1 cellular context compared by ENCODE assay signal in the genomic region with DNA sequence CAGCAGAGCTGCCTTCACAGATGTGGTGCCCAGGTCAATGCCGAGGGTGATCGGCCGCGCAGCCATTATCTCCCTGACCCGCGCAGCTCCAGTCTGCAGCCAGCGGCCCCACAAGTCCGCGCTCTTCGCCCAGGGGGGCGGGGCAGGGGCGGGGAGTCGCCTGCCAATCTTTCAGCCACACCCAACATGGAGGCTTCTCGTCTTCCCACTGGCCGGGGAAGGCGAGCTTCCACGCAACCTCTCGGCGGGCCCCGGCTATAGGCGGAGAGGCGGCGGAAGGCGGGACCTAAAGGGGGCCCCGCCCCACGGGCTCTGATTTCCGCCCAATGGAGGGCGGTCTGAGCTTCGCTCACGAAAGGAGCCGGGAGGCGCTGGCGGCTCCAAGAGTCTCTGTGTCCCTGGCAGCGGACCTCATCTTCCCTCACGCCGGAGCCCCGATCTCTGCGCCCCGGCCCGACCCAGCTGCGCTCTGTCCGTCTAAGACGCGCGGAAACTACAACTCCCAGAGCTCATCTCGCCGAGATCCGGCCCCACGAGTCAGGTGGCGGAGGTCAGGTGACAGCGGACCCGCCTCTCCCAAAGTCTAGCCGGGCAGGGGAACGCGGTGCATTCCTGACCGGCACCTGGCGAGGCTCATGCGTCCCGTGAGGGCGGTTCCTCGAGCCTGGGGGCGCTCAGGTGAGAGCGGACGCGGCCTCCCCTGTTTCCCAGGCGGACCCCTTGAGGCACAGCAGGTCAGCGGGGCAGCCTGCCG.
TF ChIP-seq lines count a peak whose summit lies in the region.

Gene CTNS (plus strand): TSS at position 607 of the 754 bp plus-strand sequence. CDS start 3,447 bp downstream, outside the sequence.
A gene with protein sequence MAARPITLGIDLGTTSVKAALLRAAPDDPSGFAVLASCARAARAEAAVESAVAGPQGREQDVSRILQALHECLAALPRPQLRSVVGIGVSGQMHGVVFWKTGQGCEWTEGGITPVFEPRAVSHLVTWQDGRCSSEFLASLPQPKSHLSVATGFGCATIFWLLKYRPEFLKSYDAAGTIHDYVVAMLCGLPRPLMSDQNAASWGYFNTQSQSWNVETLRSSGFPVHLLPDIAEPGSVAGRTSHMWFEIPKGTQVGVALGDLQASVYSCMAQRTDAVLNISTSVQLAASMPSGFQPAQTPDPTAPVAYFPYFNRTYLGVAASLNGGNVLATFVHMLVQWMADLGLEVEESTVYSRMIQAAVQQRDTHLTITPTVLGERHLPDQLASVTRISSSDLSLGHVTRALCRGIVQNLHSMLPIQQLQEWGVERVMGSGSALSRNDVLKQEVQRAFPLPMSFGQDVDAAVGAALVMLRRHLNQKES (minus strand): TSS at position 97 of the 754 bp plus-strand sequence. CDS start 31 bp downstream, at position 66.

TF ChIP-seq in HepG2, 621 proteins besides CTCF, POLR2A, EP300 and RAD21 (continued from another document and continues in another):
- TF ChIP-seq ZNF275 (CRISPR knock-in tag; IDR thresholded peaks at IDR 0.05; ENCODE audit: borderline replicate concordance) (0 out of 2 replicates have a peak, but pooled peaks have one; percentile 52), KAT2B (IDR thresholded peaks at IDR 0.05; ENCODE audit: borderline replicate concordance, low read depth, low read length) (no peak), ZIK1 (CRISPR knock-in tag; IDR thresholded peaks at IDR 0.05; ENCODE audit: borderline replicate concordance, low read depth) (no peak; the same call in 1 of the 2 replicates), BRD4 (CRISPR knock-in tag; IDR thresholded peaks at IDR 0.05) (0 out of 2 replicates have a peak, but pooled peaks have one; percentile 57), NCOA2 (CRISPR knock-in tag; IDR thresholded peaks at IDR 0.05) (peak; percentile 9; the same call in 1 of the 2 replicates), MED8 (CRISPR knock-in tag; IDR thresholded peaks at IDR 0.05; ENCODE audit: insufficient replicate concordance) (peak; percentile 62), KDM4B (CRISPR knock-in tag; IDR thresholded peaks at IDR 0.05) (peak; percentile 53), KLF6 (CRISPR knock-in tag; IDR thresholded peaks at IDR 0.05) (0 out of 2 replicates have a peak, but pooled peaks have one; percentile 12), POGK (CRISPR knock-in tag; conservative IDR thresholded peaks at IDR 0.05) (peak; percentile 73; the same call in 1 of the 2 replicates), SNAI1 (CRISPR knock-in tag; IDR thresholded peaks at IDR 0.05; ENCODE audit: borderline replicate concordance) (0 out of 2 replicates have a peak, but pooled peaks have one; percentile 76), ZNF318 (CRISPR knock-in tag; IDR thresholded peaks at IDR 0.05) (peak; percentile 73; the same call in 1 of the 2 replicates), ZNF891 (CRISPR knock-in tag; IDR thresholded peaks at IDR 0.05) (no peak; the same call in 1 of the 2 replicates), ZNF556 (CRISPR knock-in tag; IDR thresholded peaks at IDR 0.05; ENCODE audit: borderline replicate concordance) (no peak), ZMYM2 (CRISPR knock-in tag; IDR thresholded peaks at IDR 0.05) (no peak), TFDP2 (CRISPR knock-in tag; IDR thresholded peaks at IDR 0.05) (peak; percentile 51; the same call in 1 of the 2 replicates), NFYC (CRISPR knock-in tag; IDR thresholded peaks at IDR 0.05) (peak; percentile 86), MTF1 (CRISPR knock-in tag; IDR thresholded peaks at IDR 0.05) (no peak), HOXA3 (CRISPR knock-in tag; IDR thresholded peaks at IDR 0.05) (peak; percentile 17; the same call in 1 of the 2 replicates), MED1 (CRISPR knock-in tag; IDR thresholded peaks at IDR 0.05) (peak; percentile 55; the same call in 1 of the 2 replicates)
- TF ChIP-seq, protein P1, sequence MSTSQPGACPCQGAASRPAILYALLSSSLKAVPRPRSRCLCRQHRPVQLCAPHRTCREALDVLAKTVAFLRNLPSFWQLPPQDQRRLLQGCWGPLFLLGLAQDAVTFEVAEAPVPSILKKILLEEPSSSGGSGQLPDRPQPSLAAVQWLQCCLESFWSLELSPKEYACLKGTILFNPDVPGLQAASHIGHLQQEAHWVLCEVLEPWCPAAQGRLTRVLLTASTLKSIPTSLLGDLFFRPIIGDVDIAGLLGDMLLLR (CRISPR knock-in tag; IDR thresholded peaks at IDR 0.05), result peak; percentile 72
- TF ChIP-seq, protein P2, sequence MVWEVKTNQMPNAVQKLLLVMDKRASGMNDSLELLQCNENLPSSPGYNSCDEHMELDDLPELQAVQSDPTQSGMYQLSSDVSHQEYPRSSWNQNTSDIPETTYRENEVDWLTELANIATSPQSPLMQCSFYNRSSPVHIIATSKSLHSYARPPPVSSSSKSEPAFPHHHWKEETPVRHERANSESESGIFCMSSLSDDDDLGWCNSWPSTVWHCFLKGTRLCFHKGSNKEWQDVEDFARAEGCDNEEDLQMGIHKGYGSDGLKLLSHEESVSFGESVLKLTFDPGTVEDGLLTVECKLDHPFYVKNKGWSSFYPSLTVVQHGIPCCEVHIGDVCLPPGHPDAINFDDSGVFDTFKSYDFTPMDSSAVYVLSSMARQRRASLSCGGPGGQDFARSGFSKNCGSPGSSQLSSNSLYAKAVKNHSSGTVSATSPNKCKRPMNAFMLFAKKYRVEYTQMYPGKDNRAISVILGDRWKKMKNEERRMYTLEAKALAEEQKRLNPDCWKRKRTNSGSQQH (CRISPR knock-in tag; IDR thresholded peaks at IDR 0.05; ENCODE audit: low read depth), result peak; percentile 61
- TF ChIP-seq, protein P3, sequence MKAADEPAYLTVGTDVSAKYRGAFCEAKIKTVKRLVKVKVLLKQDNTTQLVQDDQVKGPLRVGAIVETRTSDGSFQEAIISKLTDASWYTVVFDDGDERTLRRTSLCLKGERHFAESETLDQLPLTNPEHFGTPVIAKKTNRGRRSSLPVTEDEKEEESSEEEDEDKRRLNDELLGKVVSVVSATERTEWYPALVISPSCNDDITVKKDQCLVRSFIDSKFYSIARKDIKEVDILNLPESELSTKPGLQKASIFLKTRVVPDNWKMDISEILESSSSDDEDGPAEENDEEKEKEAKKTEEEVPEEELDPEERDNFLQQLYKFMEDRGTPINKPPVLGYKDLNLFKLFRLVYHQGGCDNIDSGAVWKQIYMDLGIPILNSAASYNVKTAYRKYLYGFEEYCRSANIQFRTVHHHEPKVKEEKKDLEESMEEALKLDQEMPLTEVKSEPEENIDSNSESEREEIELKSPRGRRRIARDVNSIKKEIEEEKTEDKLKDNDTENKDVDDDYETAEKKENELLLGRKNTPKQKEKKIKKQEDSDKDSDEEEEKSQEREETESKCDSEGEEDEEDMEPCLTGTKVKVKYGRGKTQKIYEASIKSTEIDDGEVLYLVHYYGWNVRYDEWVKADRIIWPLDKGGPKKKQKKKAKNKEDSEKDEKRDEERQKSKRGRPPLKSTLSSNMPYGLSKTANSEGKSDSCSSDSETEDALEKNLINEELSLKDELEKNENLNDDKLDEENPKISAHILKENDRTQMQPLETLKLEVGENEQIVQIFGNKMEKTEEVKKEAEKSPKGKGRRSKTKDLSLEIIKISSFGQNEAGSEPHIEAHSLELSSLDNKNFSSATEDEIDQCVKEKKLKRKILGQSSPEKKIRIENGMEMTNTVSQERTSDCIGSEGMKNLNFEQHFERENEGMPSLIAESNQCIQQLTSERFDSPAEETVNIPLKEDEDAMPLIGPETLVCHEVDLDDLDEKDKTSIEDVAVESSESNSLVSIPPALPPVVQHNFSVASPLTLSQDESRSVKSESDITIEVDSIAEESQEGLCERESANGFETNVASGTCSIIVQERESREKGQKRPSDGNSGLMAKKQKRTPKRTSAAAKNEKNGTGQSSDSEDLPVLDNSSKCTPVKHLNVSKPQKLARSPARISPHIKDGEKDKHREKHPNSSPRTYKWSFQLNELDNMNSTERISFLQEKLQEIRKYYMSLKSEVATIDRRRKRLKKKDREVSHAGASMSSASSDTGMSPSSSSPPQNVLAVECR (CRISPR knock-in tag; IDR thresholded peaks at IDR 0.05; ENCODE audit: borderline replicate concordance), result peak; percentile 97
- TF ChIP-seq, protein P4, sequence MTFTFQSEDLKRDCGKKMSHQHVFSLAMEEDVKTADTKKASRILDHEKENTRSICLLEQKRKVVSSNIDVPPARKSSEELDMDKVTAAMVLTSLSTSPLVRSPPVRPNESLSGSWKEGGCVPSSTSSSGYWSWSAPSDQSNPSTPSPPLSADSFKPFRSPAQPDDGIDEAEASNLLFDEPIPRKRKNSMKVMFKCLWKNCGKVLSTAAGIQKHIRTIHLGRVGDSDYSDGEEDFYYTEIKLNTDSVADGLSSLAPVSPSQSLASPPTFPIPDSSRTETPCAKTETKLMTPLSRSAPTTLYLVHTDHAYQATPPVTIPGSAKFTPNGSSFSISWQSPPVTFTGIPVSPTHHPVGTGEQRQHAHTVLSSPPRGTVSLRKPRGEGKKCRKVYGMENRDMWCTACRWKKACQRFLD (CRISPR knock-in tag; IDR thresholded peaks at IDR 0.05; ENCODE audit: borderline replicate concordance), result no peak
